In the genomic region with DNA sequence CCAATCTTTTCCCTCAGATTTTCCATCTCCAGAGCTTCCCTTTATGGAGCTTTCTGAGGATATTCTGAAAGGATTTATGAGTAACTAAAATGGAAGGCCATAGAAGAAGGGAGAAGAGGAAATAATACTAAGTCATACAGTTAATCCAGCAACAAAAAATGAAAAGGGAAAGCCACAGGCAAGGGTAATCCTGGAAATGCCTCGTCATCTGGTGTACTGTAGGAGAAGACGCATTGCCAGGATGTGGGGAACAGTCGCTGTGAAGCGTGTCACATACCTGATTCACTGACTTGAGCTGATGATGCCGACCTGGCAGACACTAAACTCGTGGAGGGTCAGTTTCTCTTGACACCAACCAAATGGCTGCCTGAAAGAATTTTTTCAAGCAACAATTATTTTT, we compare ENCODE assay signal across 23 cellular contexts. TPM values are rescaled to one million over a fixed set of nuclear protein-coding genes. Genes with fewer than 3 reads are reported as not detected.
"Had no signal": no experiment of that assay in that cellular context is flagged by ENCODE, and none has a peak within 500 bp of the region (broad histone marks: within the 10 kb centered on the region; RNA-seq: fewer than 3 reads in every experiment).

No MANE protein-coding gene starts in this region.

- H3K4me3 ChIP-seq: coronary artery, esophagus muscularis mucosa, upper lobe of left lung had no signal

- H3K27me3 ChIP-seq: upper lobe of left lung had no signal

- FAIRE-seq: bronchial epithelial cell, frontal cortex, islet of Langerhans had no signal

- ATAC-seq: activated T-cell treated with anti-CD3 and anti-CD28 coated beads, Interleukin-2, amount 50 U/mL, for 72 hours; natural killer cell treated with Interleukin-12 subunit alpha and Interleukin-12 subunit beta and Interleukin-15 and Interleukin-18, amount 100 ng/mL, for 72 hours; stimulated activated naive CD8-positive, alpha-beta T cell treated with anti-CD3 and anti-CD28 coated beads, Interleukin-15, Interleukin-2, amounts not matched to agents 100 U/mL and 50 U/mL, for 24 hours had no signal

- H3K9me3 ChIP-seq: upper lobe of left lung had no signal

- DNase-seq: activated CD4-positive, alpha-beta T cell treated with anti-CD3 and anti-CD28 coated beads for 4 hours; activated CD4-positive, alpha-beta T cell treated with anti-CD3 and anti-CD28 coated beads, Interleukin-2, amount 50 U/mL, for 48 hours; activated gamma-delta T cell; activated T-cell treated with anti-CD3 and anti-CD28 coated beads, Interleukin-2, amount 50 U/mL, for 72 hours; amygdala; hypothalamus; retina; stimulated activated CD4-positive, alpha-beta T cell treated with anti-CD3 and anti-CD28 coated beads, Interleukin-4, amount 100 ng/mL, for 24 hours; stimulated activated naive CD8-positive, alpha-beta T cell treated with anti-CD3 and anti-CD28 coated beads, Interleukin-15, Interleukin-2, amounts not matched to agents 100 U/mL and 50 U/mL, for 24 hours; upper lobe of left lung had no signal

- H3K36me3 ChIP-seq: upper lobe of left lung had no signal

- H3K4me1 ChIP-seq: esophagus muscularis mucosa, upper lobe of left lung had no signal

- H3K27ac ChIP-seq: coronary artery, esophagus muscularis mucosa, upper lobe of left lung, VCaP had no signal

RNA-seq across cellular contexts. Expression of a gene that starts 34.7 kb away (rescaled TPM):
- total RNA-seq: activated naive CD8-positive, alpha-beta T cell treated with anti-CD3 and anti-CD28 coated beads, Interleukin-2, amount 10 ng/mL, durations not matched to agents 7 days and 5 days; activated T-cell treated with anti-CD3 and anti-CD28 coated beads, Interleukin-2, amount 50 U/mL, for 72 hours; bronchial epithelial cell; frontal cortex; lower leg skin; natural killer cell treated with Interleukin-12 subunit alpha and Interleukin-12 subunit beta and Interleukin-15 and Interleukin-18, amount 100 ng/mL, for 72 hours; osteocyte; progenitor cell of endocrine pancreas; subcutaneous adipose tissue; T-helper 2 cell treated with Interferon-gamma antibody and Interleukin-4, amounts not matched to agents 100 ng/mL and 5 ng/mL, for 36 hours had no signal
